9 cellular contexts compared by ENCODE assay signal in the genomic region with DNA sequence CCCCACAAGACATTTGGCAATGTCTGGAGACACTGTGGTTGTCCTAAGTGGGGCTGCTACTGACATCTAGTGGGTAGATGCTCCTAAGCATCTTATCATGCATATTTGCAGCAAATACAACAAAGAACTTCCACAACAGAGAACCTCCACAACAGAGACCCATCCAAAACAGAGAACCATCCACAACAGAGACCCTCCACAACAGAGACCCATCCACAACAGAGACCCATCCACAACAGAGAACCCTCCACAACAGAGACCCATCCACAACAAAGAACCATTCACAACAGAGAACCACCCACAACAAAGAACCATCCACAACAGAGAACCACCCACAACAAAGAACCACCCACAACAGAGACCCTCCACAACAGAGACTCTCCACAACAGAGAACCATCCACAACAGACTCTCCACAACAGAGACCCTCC. TPM values are rescaled to one million over a fixed set of nuclear protein-coding genes. Genes with fewer than 3 reads are reported as not detected.
A peak's percentile ranks its signal among the peaks of the same experiment; 100 is the strongest.
DNase-seq lines count a peak whose midpoint lies in the region; ATAC-seq, FAIRE-seq and TF ChIP-seq lines count a peak whose summit lies in the region.
"Had no signal": no experiment of that assay in that cellular context is flagged by ENCODE, and none has a peak within 500 bp of the region (broad histone marks: within the 10 kb centered on the region; RNA-seq: fewer than 3 reads in every experiment).

No MANE protein-coding gene starts in this region.

- no peak overlapping the region for H4K91ac ChIP-seq in IMR-90 (ENCODE audit: insufficient read depth, low read depth, low read length)

- H2BK5ac ChIP-seq in IMR-90 (ENCODE audit: low read depth, low read length, poor library complexity, severe bottlenecking): no peak overlapping the region

- no peak overlapping the region for H3K9ac ChIP-seq in IMR-90 (ENCODE audit: low read depth, low read length)

- DNase-seq in NCI-H2171 treated with DMSO at 0.1 percent for 48 hours (lab: John Stamatoyannopoulos, UW) (peak; percentile 37), NCI-H2171 (lab: John Stamatoyannopoulos, UW) (no peak), IMR-90 (peak; percentile 55), foreskin keratinocyte (peak in 1 of 2 donors; percentile 30), sciatic nerve (ENCODE audit: low spot score) (no peak), frontal cortex (ENCODE audit: low spot score in 2 of 2) (no peak)
- DNase-seq in activated CD4-positive, alpha-beta T cell treated with anti-CD3 and anti-CD28 coated beads, Interleukin-2, amount 50 U/mL, for 4 hours: peak; percentile 22 to 24

- peak; percentile 62 for TF ChIP-seq CTCF in IMR-90 (conservative IDR thresholded peaks at IDR 0.05; ENCODE audit: low read depth, low read length)
- peak; percentile 79 for TF ChIP-seq CTCF in foreskin keratinocyte (conservative IDR thresholded peaks at IDR 0.05)

- H3K56ac ChIP-seq in IMR-90 (ENCODE audit: extremely low read depth, insufficient read depth, low read length): no peak overlapping the region

- no peak overlapping the region for H2BK15ac ChIP-seq in IMR-90 (ENCODE audit: low read depth, low read length)

- no peak overlapping the region for H2BK20ac ChIP-seq in IMR-90 (ENCODE audit: low read depth, low read length)

- no peak overlapping the region for H3K23ac ChIP-seq in IMR-90 (ENCODE audit: low read depth, low read length)

- H4K5ac ChIP-seq in IMR-90 (ENCODE audit: low read depth, low read length): no peak overlapping the region

- intact Hi-C loops in IMR-90 (cut with micrococcal nuclease) (loop anchor here (1.0 kb wide), 1 partner anchor 120 kb away; no protein-coding TSS in a partner anchor), sciatic nerve (cut with DNase I) (no loop called here)

- BruUV-seq in IMR-90 (replicated peaks; lab: Mats Ljungman, UMichigan): no TSS peak

- no peak for FAIRE-seq in frontal cortex (lab: Jason Lieb, UNC)

- CTCF ChIA-PET in IMR-90 (lab: Yijun Ruan, JAX): interaction anchor here (1.5 to 1.8 kb wide), 2 partner anchors 16 to 120 kb away, joined by 5 to 7 read pairs; no protein-coding TSS in a partner anchor

- ATAC-seq in IMR-90 (ENCODE audit: low read depth): peak; percentile 90
- peak; percentile 49 for ATAC-seq in foreskin keratinocyte
- peak; percentile 52 for ATAC-seq in sciatic nerve
- ATAC-seq in HG03571 (IDR thresholded peaks at IDR 0.05; ENCODE audit: unreplicated experiment): no peak

- dilution Hi-C loops in IMR-90 (cut with HindIII; ENCODE audit: low sequenced_read_pairs, unreplicated experiment): no loop called here

- H2AFZ ChIP-seq in IMR-90 (replicated peaks; ENCODE audit: low read length, poor library complexity): no peak overlapping the region

- no peak overlapping the region for H3K18ac ChIP-seq in IMR-90 (ENCODE audit: low read depth, low read length)

- H4K20me1 ChIP-seq in IMR-90 (ENCODE audit: insufficient read depth, low read length): no peaks in the 10 kb centered on the region; the same call in 1 of the 2 replicates

- H4K8ac ChIP-seq in IMR-90 (ENCODE audit: low read depth in 2 of 2, low read length in 2 of 2): no peak overlapping the region; a peak in 1 of 4 replicates

- POLR2A ChIA-PET in IMR-90 (lab: Charles Lee; ENCODE audit: unreplicated experiment): no interaction called here

- H3K14ac ChIP-seq in IMR-90 (replicated peaks; ENCODE audit: low read depth, low read length): no peak overlapping the region

- H3K36me3 ChIP-seq in IMR-90 (ENCODE audit: control insufficient read depth, insufficient read depth, low read length): peaks cover 36% of the 10 kb centered on the region

- no peak overlapping the region for H3K4me2 ChIP-seq in IMR-90 (ENCODE audit: low read depth, low read length)

- H3K79me1 ChIP-seq in IMR-90 (ENCODE audit: low read depth in 1 of 2, low read length in 2 of 2): peaks cover 4 to 7% of the 10 kb centered on the region in 2 experiments; a peak in 3 of 4 replicates

- peak; percentile 61 for TF ChIP-seq RAD21 in IMR-90 (IDR thresholded peaks at IDR 0.05; ENCODE audit: low read length)

- no peaks in the 10 kb centered on the region for H3K9me3 ChIP-seq in IMR-90 (ENCODE audit: control insufficient read depth, insufficient read depth, low read length)

- H3K27ac ChIP-seq in IMR-90 (ENCODE audit: insufficient read depth, low read length) (no peak overlapping the region), foreskin keratinocyte (no peak overlapping the region)

- H2AK9ac ChIP-seq in IMR-90 (replicated peaks; ENCODE audit: low read depth, low read length, poor library complexity): no peak overlapping the region

- no peak overlapping the region for H2AK5ac ChIP-seq in IMR-90 (ENCODE audit: low read depth, low read length)

- 0 out of 2 replicates have a peak, but pooled peaks cover 2% of the 10 kb centered on the region for H3K4me1 ChIP-seq in IMR-90 (ENCODE audit: control insufficient read depth, insufficient read depth, low read length)
- H3K4me1 ChIP-seq in foreskin keratinocyte: no peaks in the 10 kb centered on the region

- in situ Hi-C loops in IMR-90 (cut with MboI; ENCODE audit: low sequenced_read_pairs): no loop called here

- no peak overlapping the region for H3K4me3 ChIP-seq in IMR-90 (ENCODE audit: insufficient read depth, low read depth, low read length)

- no peak for TF ChIP-seq POLR2A in IMR-90 (IDR thresholded peaks at IDR 0.05; ENCODE audit: low read depth, low read length)

- H3K27me3 ChIP-seq in IMR-90 (ENCODE audit: control insufficient read depth, insufficient read depth, low read length) (no peaks in the 10 kb centered on the region), foreskin keratinocyte (no peaks in the 10 kb centered on the region)

- H3K9me1 ChIP-seq in IMR-90 (ENCODE audit: insufficient read depth, low read length): no peaks in the 10 kb centered on the region

- H2BK120ac ChIP-seq in IMR-90 (ENCODE audit: low read depth, low read length): no peak overlapping the region

- H3K4ac ChIP-seq in IMR-90 (ENCODE audit: low read depth, low read length): no peak overlapping the region

TF ChIP-seq in IMR-90, 13 proteins besides CTCF, POLR2A, EP300 and RAD21:
- TF ChIP-seq BHLHE40 (IDR thresholded peaks at IDR 0.05; ENCODE audit: low read depth, low read length) (peak; percentile 40; the same call in 1 of the 2 replicates), SMC3 (IDR thresholded peaks at IDR 0.05; ENCODE audit: low read depth, low read length) (peak; percentile 38; the same call in 1 of the 2 replicates), CEBPB (IDR thresholded peaks at IDR 0.05; ENCODE audit: low read depth, low read length) (peak; percentile 20; the same call in 1 of the 2 replicates), NFE2L2 (IDR thresholded peaks at IDR 0.05; ENCODE audit: low read depth, low read length) (no peak)
- TF ChIP-seq, protein P1, sequence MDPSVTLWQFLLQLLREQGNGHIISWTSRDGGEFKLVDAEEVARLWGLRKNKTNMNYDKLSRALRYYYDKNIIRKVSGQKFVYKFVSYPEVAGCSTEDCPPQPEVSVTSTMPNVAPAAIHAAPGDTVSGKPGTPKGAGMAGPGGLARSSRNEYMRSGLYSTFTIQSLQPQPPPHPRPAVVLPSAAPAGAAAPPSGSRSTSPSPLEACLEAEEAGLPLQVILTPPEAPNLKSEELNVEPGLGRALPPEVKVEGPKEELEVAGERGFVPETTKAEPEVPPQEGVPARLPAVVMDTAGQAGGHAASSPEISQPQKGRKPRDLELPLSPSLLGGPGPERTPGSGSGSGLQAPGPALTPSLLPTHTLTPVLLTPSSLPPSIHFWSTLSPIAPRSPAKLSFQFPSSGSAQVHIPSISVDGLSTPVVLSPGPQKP (IDR thresholded peaks at IDR 0.05; ENCODE audit: borderline replicate concordance, low read depth, low read length): no peak

RNA-seq across cellular contexts. Expression of a gene that starts 32.8 kb away (rescaled TPM):
- total RNA-seq in IMR-90 (2012; rRNA removed) (11.1 and 19.7 TPM in 2 replicates), foreskin keratinocyte (67.0 and 74.9 TPM in 2 replicates), sciatic nerve (21.7 TPM), frontal cortex (10.6 TPM)
- polyA plus RNA-seq in IMR-90 (2012; rRNA removed) (53.8 and 57.4 TPM in 2 replicates), foreskin keratinocyte (128 and 129 TPM in 2 replicates)
- 40.2 and 49.0 TPM in 2 replicates for polyA plus RNA-seq in IMR-90 (2012; cell fraction: cytosol; rRNA removed)
- polyA plus RNA-seq in IMR-90 (2012; cell fraction: nucleus; rRNA removed; ENCODE audit: low replicate concordance): 25.4 and 61.2 TPM in 2 replicates

RNA-seq across cellular contexts. Expression of a gene that starts 33.0 kb away (rescaled TPM):
- total RNA-seq in IMR-90 (2012; rRNA removed) (881 and 1,151 TPM in 2 replicates), foreskin keratinocyte (2,922 and 2,928 TPM in 2 replicates), sciatic nerve (855 TPM), frontal cortex (884 TPM)
- polyA plus RNA-seq in IMR-90 (2012; rRNA removed) (1,650 and 1,735 TPM in 2 replicates), foreskin keratinocyte (4,502 and 4,687 TPM in 2 replicates)
- polyA plus RNA-seq in IMR-90 (2012; cell fraction: cytosol; rRNA removed): 3,661 and 4,271 TPM in 2 replicates
- polyA plus RNA-seq in IMR-90 (2012; cell fraction: nucleus; rRNA removed; ENCODE audit: low replicate concordance): 742 and 1,804 TPM in 2 replicates

RNA-seq across cellular contexts. Expression of a gene that starts 41.5 kb away (rescaled TPM):
- total RNA-seq in IMR-90 (2012; rRNA removed) (not detected in 2 replicates), foreskin keratinocyte (not detected in 2 replicates), sciatic nerve (not detected), frontal cortex (not detected)
- polyA plus RNA-seq in IMR-90 (2012; rRNA removed) (not detected in 2 replicates), foreskin keratinocyte (not detected in 2 replicates)
- not detected in 2 replicates for polyA plus RNA-seq in IMR-90 (2012; cell fraction: cytosol; rRNA removed)
- polyA plus RNA-seq in IMR-90 (2012; cell fraction: nucleus; rRNA removed; ENCODE audit: low replicate concordance): not detected in 2 replicates
- total RNA-seq: Daoy had no signal

RNA-seq across cellular contexts. Expression of a gene that starts 46.1 kb away (rescaled TPM):
- total RNA-seq in IMR-90 (2012; rRNA removed): 10.6 and 11.9 TPM in 2 replicates
- polyA plus RNA-seq in IMR-90 (2012; rRNA removed): 11.0 and 12.7 TPM in 2 replicates
- 4.9 and 8.1 TPM in 2 replicates for polyA plus RNA-seq in IMR-90 (2012; cell fraction: cytosol; rRNA removed)
- 20.0 and 40.0 TPM in 2 replicates for polyA plus RNA-seq in IMR-90 (2012; cell fraction: nucleus; rRNA removed; ENCODE audit: low replicate concordance)
- 9.6 and 9.7 TPM in 2 replicates for total RNA-seq in foreskin keratinocyte
- 5.0 and 5.1 TPM in 2 replicates for polyA plus RNA-seq in foreskin keratinocyte
- 31.9 TPM for total RNA-seq in sciatic nerve
- total RNA-seq in frontal cortex: 14.3 TPM

Comparison
In these comparisons a context has a peak if more than half of its experiments do, and no peak if none do; other contexts are left out.
1. DNase-seq: peak in NCI-H2171 treated with DMSO at 0.1 percent for 48 hours (single experiment), IMR-90 (single experiment) and activated CD4-positive, alpha-beta T cell treated with anti-CD3 and anti-CD28 coated beads, Interleukin-2, amount 50 U/mL, for 4 hours (2 of 2); none in NCI-H2171 (single experiment), sciatic nerve (single experiment) and frontal cortex (0 of 2).